In genomic region chr3:172332256-172333041, GRCh38 we compare ENCODE assay signal across 1 cellular context.
TF ChIP-seq lines count a peak whose summit lies in the region.

No MANE protein-coding gene starts in this region.

TF ChIP-seq in GM23338, 12 proteins besides CTCF, POLR2A, EP300 and RAD21 (continued from another document):
- no peak for TF ChIP-seq REST (IDR thresholded peaks at IDR 0.05; ENCODE audit: unreplicated experiment)
